In the genomic region with DNA sequence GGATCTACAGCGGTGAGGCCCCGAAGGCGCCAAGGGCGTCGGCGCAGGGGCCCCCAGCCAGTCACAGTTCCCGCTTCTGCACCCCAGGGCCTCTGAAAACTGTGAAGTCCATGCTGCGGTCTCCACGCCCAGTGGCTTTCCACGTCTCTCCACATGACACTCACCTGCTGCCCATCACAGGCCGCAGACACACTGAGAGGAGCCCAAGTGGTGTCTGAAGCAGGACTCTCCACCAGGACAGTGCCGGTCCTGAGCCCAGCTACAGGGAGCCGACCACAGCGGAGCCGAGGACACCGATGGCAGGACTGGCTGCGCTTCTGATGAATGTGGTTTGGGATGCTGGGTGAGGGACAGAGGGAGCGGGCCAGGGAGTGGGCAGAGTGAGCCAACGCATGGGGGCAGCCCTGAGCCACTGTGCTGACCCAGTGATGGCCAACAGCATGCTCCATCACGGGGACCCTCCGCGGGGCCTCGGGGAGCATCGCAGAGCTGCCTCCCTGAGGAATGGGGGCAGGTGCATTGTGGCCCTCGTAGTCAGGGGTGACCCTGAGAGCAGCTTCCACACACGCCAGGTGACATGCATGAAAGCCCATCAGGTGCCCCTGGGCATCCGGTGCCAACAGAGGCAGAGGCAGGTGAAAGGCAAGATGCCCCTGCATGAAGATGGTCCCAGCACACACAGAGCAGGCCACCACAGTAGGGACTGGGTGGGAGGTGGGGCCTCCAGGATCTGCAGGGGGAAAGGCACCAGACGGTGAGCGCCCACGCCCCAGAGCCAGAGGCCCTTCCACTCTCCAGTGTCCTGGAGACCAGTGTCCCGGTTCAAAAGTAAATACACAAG, we compare ENCODE assay signal across 15 cellular contexts.
DNase-seq lines count a peak whose midpoint lies in the region; ATAC-seq and TF ChIP-seq lines count a peak whose summit lies in the region.
"Had no signal": no experiment of that assay in that cellular context is flagged by ENCODE, and none has a peak within 500 bp of the region (broad histone marks: within the 10 kb centered on the region; RNA-seq: fewer than 3 reads in every experiment).

No MANE protein-coding gene starts in this region.

- in situ Hi-C loops in gastrocnemius medialis (cut with MboI; ENCODE audit: low sequenced_read_pairs in 4 of 4): no loop called here

- intact Hi-C loops in left cardiac atrium (cut with DNase I) (no loop called here), gastrocnemius medialis (cut with DNase I; ENCODE audit: low total_unique reads) (no loop called here)

- H3K27me3 Mint-ChIP-seq in T-helper 2 cell treated with Interferon-gamma antibody and Interleukin-4, amounts not matched to agents 5 μg/mL and 100 μg/mL, for 36 hours (ENCODE audit: low read depth): peaks cover 7% of the 10 kb centered on the region
- H3K27me3 Mint-ChIP-seq in WTC11 (ENCODE audit: low read depth): no peaks in the 10 kb centered on the region

- peak overlapping the region; percentile 94 to 99 (median 98) for H3K27ac ChIP-seq in gastrocnemius medialis
- H3K27ac ChIP-seq: SK-N-MC had no signal

- H3K27me3 ChIP-seq in gastrocnemius medialis: no peaks in the 10 kb centered on the region

- TF ChIP-seq CTCF in WTC11 (IDR thresholded peaks at IDR 0.05) (no peak), gastrocnemius medialis (IDR thresholded peaks at IDR 0.05 in 4 of 5, conservative IDR thresholded peaks at IDR 0.05 in 1 of 5) (no peak)

- ATAC-seq in WTC11: peak; percentile 69
- ATAC-seq in left cardiac atrium: no peak
- no peak for ATAC-seq in gastrocnemius medialis
- ATAC-seq in HG03025 (IDR thresholded peaks at IDR 0.05; ENCODE audit: low FRiP score, unreplicated experiment): no peak
- ATAC-seq in GM18511 (IDR thresholded peaks at IDR 0.05; ENCODE audit: unreplicated experiment): no peak

- H3K9me3 Mint-ChIP-seq in T-helper 2 cell treated with Interferon-gamma antibody and Interleukin-4, amounts not matched to agents 5 μg/mL and 100 μg/mL, for 36 hours: no peaks in the 10 kb centered on the region
- H3K9me3 Mint-ChIP-seq in WTC11: no peaks in the 10 kb centered on the region

- POLR2A ChIA-PET in WTC11 (lab: Charles Lee): no interaction called here

- no peaks in the 10 kb centered on the region for H3K9me3 ChIP-seq in gastrocnemius medialis

- no peak overlapping the region for H3K4me3 ChIP-seq in gastrocnemius medialis
- H3K4me3 ChIP-seq: GM12878, SK-N-MC had no signal

- peaks cover 44% of the 10 kb centered on the region for H3K4me1 Mint-ChIP-seq in T-helper 2 cell treated with Interferon-gamma antibody and Interleukin-4, amounts not matched to agents 5 μg/mL and 100 μg/mL, for 36 hours (ENCODE audit: low read depth)
- H3K4me1 Mint-ChIP-seq in WTC11: peaks cover 37% of the 10 kb centered on the region

- no peak for DNase-seq in T-helper 2 cell treated with Interferon-gamma antibody and Interleukin-4, amounts not matched to agents 5 μg/mL and 100 μg/mL, for 36 hours (ENCODE audit: low spot score)
- DNase-seq in T-helper 2 cell (no peak), WTC11 (ENCODE audit: low spot score) (peak; percentile 41), left cardiac atrium (peak; percentile 23), gastrocnemius medialis (peak in 1 of 2 donors; percentile 11)
- no peak for DNase-seq in stimulated activated CD4-positive, alpha-beta T cell treated with anti-CD3 and anti-CD28 coated beads, Interleukin-15, amount 100 ng/mL, for 24 hours
- DNase-seq: 8988T; activated CD4-positive, alpha-beta T cell treated with anti-CD3 and anti-CD28 coated beads for 1 hour; DMS53; NCI-H146; NK-92 treated with Interleukin-12 subunit alpha and Interleukin-12 subunit beta, amount 100 ng/mL, for 24 hours had no signal

- peak overlapping the region; percentile 75 for H3K4me3 Mint-ChIP-seq in T-helper 2 cell treated with Interferon-gamma antibody and Interleukin-4, amounts not matched to agents 5 μg/mL and 100 μg/mL, for 36 hours
- no peak overlapping the region for H3K4me3 Mint-ChIP-seq in WTC11

- H3K36me3 ChIP-seq in gastrocnemius medialis: no peaks in the 10 kb centered on the region

- peaks cover 67 to 75% of the 10 kb centered on the region in 2 donors for H3K4me1 ChIP-seq in gastrocnemius medialis

- peaks cover 16% of the 10 kb centered on the region for H3K36me3 Mint-ChIP-seq in T-helper 2 cell treated with Interferon-gamma antibody and Interleukin-4, amounts not matched to agents 5 μg/mL and 100 μg/mL, for 36 hours (ENCODE audit: low read depth)
- H3K36me3 Mint-ChIP-seq in WTC11: no peaks in the 10 kb centered on the region

- CTCF ChIA-PET in WTC11 (lab: Charles Lee): interaction anchor here (0.6 to 2.8 kb wide), 3 partner anchors 10 to 117 kb away, joined by 3 to 21 read pairs (median 5); a partner anchor contains a TSS

- no peak for TF ChIP-seq POLR2A in gastrocnemius medialis (IDR thresholded peaks at IDR 0.05)

- peak overlapping the region; percentile 79 for H3K27ac Mint-ChIP-seq in T-helper 2 cell treated with Interferon-gamma antibody and Interleukin-4, amounts not matched to agents 5 μg/mL and 100 μg/mL, for 36 hours
- no peak overlapping the region for H3K27ac Mint-ChIP-seq in WTC11

TF ChIP-seq in WTC11, 78 proteins besides CTCF, POLR2A, EP300 and RAD21 (continues in another document):
- TF ChIP-seq, protein P1, sequence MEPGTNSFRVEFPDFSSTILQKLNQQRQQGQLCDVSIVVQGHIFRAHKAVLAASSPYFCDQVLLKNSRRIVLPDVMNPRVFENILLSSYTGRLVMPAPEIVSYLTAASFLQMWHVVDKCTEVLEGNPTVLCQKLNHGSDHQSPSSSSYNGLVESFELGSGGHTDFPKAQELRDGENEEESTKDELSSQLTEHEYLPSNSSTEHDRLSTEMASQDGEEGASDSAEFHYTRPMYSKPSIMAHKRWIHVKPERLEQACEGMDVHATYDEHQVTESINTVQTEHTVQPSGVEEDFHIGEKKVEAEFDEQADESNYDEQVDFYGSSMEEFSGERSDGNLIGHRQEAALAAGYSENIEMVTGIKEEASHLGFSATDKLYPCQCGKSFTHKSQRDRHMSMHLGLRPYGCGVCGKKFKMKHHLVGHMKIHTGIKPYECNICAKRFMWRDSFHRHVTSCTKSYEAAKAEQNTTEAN (CRISPR knock-in tag; IDR thresholded peaks at IDR 0.05): no peak
- TF ChIP-seq TEAD1 (CRISPR knock-in tag; IDR thresholded peaks at IDR 0.05): no peak
- TF ChIP-seq TP53 (CRISPR knock-in tag; IDR thresholded peaks at IDR 0.05): no peak
- no peak for TF ChIP-seq CREM (CRISPR knock-in tag; IDR thresholded peaks at IDR 0.05)
- no peak for TF ChIP-seq RORB (CRISPR knock-in tag; IDR thresholded peaks at IDR 0.05)
- TF ChIP-seq ESRRA (CRISPR knock-in tag; IDR thresholded peaks at IDR 0.05; ENCODE audit: borderline replicate concordance): no peak
- TF ChIP-seq, protein P2, sequence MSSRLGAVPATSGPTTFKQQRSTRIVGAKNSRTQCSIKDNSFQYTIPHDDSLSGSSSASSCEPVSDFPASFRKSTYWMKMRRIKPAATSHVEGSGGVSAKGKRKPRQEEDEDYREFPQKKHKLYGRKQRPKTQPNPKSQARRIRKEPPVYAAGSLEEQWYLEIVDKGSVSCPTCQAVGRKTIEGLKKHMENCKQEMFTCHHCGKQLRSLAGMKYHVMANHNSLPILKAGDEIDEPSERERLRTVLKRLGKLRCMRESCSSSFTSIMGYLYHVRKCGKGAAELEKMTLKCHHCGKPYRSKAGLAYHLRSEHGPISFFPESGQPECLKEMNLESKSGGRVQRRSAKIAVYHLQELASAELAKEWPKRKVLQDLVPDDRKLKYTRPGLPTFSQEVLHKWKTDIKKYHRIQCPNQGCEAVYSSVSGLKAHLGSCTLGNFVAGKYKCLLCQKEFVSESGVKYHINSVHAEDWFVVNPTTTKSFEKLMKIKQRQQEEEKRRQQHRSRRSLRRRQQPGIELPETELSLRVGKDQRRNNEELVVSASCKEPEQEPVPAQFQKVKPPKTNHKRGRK (CRISPR knock-in tag; IDR thresholded peaks at IDR 0.05; ENCODE audit: borderline replicate concordance): no peak
- TF ChIP-seq, protein P3, sequence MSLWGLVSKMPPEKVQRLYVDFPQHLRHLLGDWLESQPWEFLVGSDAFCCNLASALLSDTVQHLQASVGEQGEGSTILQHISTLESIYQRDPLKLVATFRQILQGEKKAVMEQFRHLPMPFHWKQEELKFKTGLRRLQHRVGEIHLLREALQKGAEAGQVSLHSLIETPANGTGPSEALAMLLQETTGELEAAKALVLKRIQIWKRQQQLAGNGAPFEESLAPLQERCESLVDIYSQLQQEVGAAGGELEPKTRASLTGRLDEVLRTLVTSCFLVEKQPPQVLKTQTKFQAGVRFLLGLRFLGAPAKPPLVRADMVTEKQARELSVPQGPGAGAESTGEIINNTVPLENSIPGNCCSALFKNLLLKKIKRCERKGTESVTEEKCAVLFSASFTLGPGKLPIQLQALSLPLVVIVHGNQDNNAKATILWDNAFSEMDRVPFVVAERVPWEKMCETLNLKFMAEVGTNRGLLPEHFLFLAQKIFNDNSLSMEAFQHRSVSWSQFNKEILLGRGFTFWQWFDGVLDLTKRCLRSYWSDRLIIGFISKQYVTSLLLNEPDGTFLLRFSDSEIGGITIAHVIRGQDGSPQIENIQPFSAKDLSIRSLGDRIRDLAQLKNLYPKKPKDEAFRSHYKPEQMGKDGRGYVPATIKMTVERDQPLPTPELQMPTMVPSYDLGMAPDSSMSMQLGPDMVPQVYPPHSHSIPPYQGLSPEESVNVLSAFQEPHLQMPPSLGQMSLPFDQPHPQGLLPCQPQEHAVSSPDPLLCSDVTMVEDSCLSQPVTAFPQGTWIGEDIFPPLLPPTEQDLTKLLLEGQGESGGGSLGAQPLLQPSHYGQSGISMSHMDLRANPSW (CRISPR knock-in tag; conservative IDR thresholded peaks at IDR 0.05; ENCODE audit: low read depth): no peak
- TF ChIP-seq SMAD3 (CRISPR knock-in tag; IDR thresholded peaks at IDR 0.05; ENCODE audit: borderline replicate concordance): no peak
- TF ChIP-seq GTF2I (CRISPR knock-in tag; conservative IDR thresholded peaks at IDR 0.05): no peak

Comparison
In these comparisons a context has a peak if more than half of its experiments do, and no peak if none do; other contexts are left out.
1. DNase-seq: peak in WTC11 (single experiment) and left cardiac atrium (single experiment); none in T-helper 2 cell treated with Interferon-gamma antibody and Interleukin-4, amounts not matched to agents 5 μg/mL and 100 μg/mL, for 36 hours (single experiment), T-helper 2 cell (0 of 5) and stimulated activated CD4-positive, alpha-beta T cell treated with anti-CD3 and anti-CD28 coated beads, Interleukin-15, amount 100 ng/mL, for 24 hours (single experiment).